Comparison of ENCODE assay signal across 20 cellular contexts in genomic region chr18:53701697-53702096, GRCh38.
DNase-seq lines count a peak whose midpoint lies in the region; ATAC-seq and TF ChIP-seq lines count a peak whose summit lies in the region.
"Had no signal": no experiment of that assay in that cellular context is flagged by ENCODE, and none has a peak within 500 bp of the region (broad histone marks: within the 10 kb centered on the region; RNA-seq: fewer than 3 reads in every experiment).

No MANE protein-coding gene starts in this region.

- H3K36me3 Mint-ChIP-seq in GM23338 (ENCODE audit: low read depth) = no peaks in the 10 kb centered on the region
- H3K36me3 Mint-ChIP-seq: CD8-positive, alpha-beta T cell had no signal

- no peak overlapping the region for H3K9ac ChIP-seq in Karpas-422 (ENCODE audit: low read length)
- H3K9ac ChIP-seq: BLaER1 had no signal

- no peaks in the 10 kb centered on the region for H3K79me2 ChIP-seq in Karpas-422 (ENCODE audit: low read length)
- no peaks in the 10 kb centered on the region for H3K79me2 ChIP-seq in GM23338 (replicated peaks; ENCODE audit: insufficient read depth)

- H3K4me1 ChIP-seq in Karpas-422 (ENCODE audit: low read length) (no peaks in the 10 kb centered on the region), GM23338 (ENCODE audit: insufficient read depth) (no peaks in the 10 kb centered on the region)
- H3K4me1 ChIP-seq: BLaER1 had no signal

- H3K9me3 Mint-ChIP-seq in GM23338 = no peaks in the 10 kb centered on the region

- TF ChIP-seq CTCF in GM23338 (conservative IDR thresholded peaks at IDR 0.05; ENCODE audit: low read depth in 2 of 2) = no peak

- H3K4me3 ChIP-seq in Karpas-422 (ENCODE audit: low read length) (no peak overlapping the region), GM23338 (no peak overlapping the region)
- H3K4me3 ChIP-seq: BLaER1, MG63, SK-N-MC had no signal

- H3K9me2 ChIP-seq in Karpas-422 (replicated peaks; ENCODE audit: insufficient read depth, low read length) (no peaks in the 10 kb centered on the region), GM23338 (ENCODE audit: insufficient read depth) (no peaks in the 10 kb centered on the region)

- H3K36me3 ChIP-seq in Karpas-422 (ENCODE audit: insufficient read depth, low read length) = no peaks in the 10 kb centered on the region
- H3K36me3 ChIP-seq in GM23338 (ENCODE audit: insufficient read depth) = no peaks in the 10 kb centered on the region
- H3K36me3 ChIP-seq: BLaER1, MG63 had no signal

- H3K4me1 Mint-ChIP-seq in GM23338 = no peaks in the 10 kb centered on the region

- H2AFZ ChIP-seq in Karpas-422 (ENCODE audit: low read length) = no peak overlapping the region
- H2AFZ ChIP-seq in GM23338 = no peak overlapping the region

- no peaks in the 10 kb centered on the region for H3F3A ChIP-seq in GM23338 (replicated peaks; ENCODE audit: low read depth)

- H4K20me1 ChIP-seq in Karpas-422 (ENCODE audit: insufficient read depth, low read depth, low read length) = no peaks in the 10 kb centered on the region
- H4K20me1 ChIP-seq in GM23338 (replicated peaks; ENCODE audit: insufficient read depth) = no peaks in the 10 kb centered on the region
- H4K20me1 ChIP-seq: BLaER1 had no signal

- no peaks in the 10 kb centered on the region for H3K27me3 Mint-ChIP-seq in GM23338 (ENCODE audit: insufficient read depth, low read depth, poor library complexity)

- H3K4me3 Mint-ChIP-seq in GM23338 = no peak overlapping the region
- H3K4me3 Mint-ChIP-seq: CD8-positive, alpha-beta T cell; HFFc6 had no signal

- H3K4me2 ChIP-seq in Karpas-422 (ENCODE audit: low read depth, low read length, poor library complexity, severe bottlenecking) (no peak overlapping the region), GM23338 (no peak overlapping the region)
- H3K4me2 ChIP-seq: BLaER1 had no signal

- H3K9me3 ChIP-seq in Karpas-422 (ENCODE audit: low read length) = no peaks in the 10 kb centered on the region
- H3K9me3 ChIP-seq: BLaER1, MG63 had no signal

- H3K27me3 ChIP-seq in Karpas-422 (ENCODE audit: low read length) = no peaks in the 10 kb centered on the region
- H3K27me3 ChIP-seq in GM23338 (ENCODE audit: insufficient read depth) = no peaks in the 10 kb centered on the region
- H3K27me3 ChIP-seq: BLaER1, MG63 had no signal

- H3K27ac Mint-ChIP-seq in GM23338 = no peak overlapping the region
- H3K27ac Mint-ChIP-seq: CD8-positive, alpha-beta T cell; HFFc6 had no signal

- H3K27ac ChIP-seq in Karpas-422 (ENCODE audit: low read length) (no peak overlapping the region), GM23338 (ENCODE audit: low read depth) (no peak overlapping the region)
- H3K27ac ChIP-seq: BLaER1, SK-N-MC had no signal

- ATAC-seq in GM18867 (IDR thresholded peaks at IDR 0.05; ENCODE audit: unreplicated experiment) = peak; percentile 66
- no peak for ATAC-seq in GM23338
- ATAC-seq: CD8-positive, alpha-beta T cell had no signal

- DNase-seq in NCI-H345 (lab: John Stamatoyannopoulos, UW) (peak; percentile 12), NCI-H345 treated with DMSO at 0.1 percent for 48 hours (lab: John Stamatoyannopoulos, UW; ENCODE audit: unreplicated experiment) (no peak), Karpas-422 (peak; percentile 41), RPMI8226 (peak; percentile 18), H4 (ENCODE audit: low spot score) (no peak), GM23338 (ENCODE audit: low spot score) (no peak)
- DNase-seq: CD8-positive, alpha-beta T cell; H7; HFFc6; IMR-90; Kasumi-1; MG63; NCI-H1092; NCI-H1694 treated with DMSO at 0.1 percent for 48 hours; NCI-H2107; NCI-H524; SHP77 had no signal

TF ChIP-seq in GM23338, 12 proteins besides CTCF, POLR2A, EP300 and RAD21:
- TF ChIP-seq STAT1 (IDR thresholded peaks at IDR 0.05; ENCODE audit: unreplicated experiment) (no peak), ZNF114 (CRISPR knock-in tag; IDR thresholded peaks at IDR 0.05) (no peak), NANOG (IDR thresholded peaks at IDR 0.05; ENCODE audit: borderline replicate concordance) (no peak)
- TF ChIP-seq, protein P1, sequence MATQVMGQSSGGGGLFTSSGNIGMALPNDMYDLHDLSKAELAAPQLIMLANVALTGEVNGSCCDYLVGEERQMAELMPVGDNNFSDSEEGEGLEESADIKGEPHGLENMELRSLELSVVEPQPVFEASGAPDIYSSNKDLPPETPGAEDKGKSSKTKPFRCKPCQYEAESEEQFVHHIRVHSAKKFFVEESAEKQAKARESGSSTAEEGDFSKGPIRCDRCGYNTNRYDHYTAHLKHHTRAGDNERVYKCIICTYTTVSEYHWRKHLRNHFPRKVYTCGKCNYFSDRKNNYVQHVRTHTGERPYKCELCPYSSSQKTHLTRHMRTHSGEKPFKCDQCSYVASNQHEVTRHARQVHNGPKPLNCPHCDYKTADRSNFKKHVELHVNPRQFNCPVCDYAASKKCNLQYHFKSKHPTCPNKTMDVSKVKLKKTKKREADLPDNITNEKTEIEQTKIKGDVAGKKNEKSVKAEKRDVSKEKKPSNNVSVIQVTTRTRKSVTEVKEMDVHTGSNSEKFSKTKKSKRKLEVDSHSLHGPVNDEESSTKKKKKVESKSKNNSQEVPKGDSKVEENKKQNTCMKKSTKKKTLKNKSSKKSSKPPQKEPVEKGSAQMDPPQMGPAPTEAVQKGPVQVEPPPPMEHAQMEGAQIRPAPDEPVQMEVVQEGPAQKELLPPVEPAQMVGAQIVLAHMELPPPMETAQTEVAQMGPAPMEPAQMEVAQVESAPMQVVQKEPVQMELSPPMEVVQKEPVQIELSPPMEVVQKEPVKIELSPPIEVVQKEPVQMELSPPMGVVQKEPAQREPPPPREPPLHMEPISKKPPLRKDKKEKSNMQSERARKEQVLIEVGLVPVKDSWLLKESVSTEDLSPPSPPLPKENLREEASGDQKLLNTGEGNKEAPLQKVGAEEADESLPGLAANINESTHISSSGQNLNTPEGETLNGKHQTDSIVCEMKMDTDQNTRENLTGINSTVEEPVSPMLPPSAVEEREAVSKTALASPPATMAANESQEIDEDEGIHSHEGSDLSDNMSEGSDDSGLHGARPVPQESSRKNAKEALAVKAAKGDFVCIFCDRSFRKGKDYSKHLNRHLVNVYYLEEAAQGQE (IDR thresholded peaks at IDR 0.05; ENCODE audit: unreplicated experiment) = no peak

Comparison
In these comparisons a context has a peak if more than half of its experiments do, and no peak if none do; other contexts are left out.
1. DNase-seq: peak in NCI-H345 (single experiment), Karpas-422 (single experiment) and RPMI8226 (single experiment); none in NCI-H345 treated with DMSO at 0.1 percent for 48 hours (single experiment), H4 (single experiment) and GM23338 (single experiment).